1 cellular context compared by ENCODE assay signal in genomic region chr12:68617160-68617926, GRCh38.
A peak's percentile ranks its signal among the peaks of the same experiment; 100 is the strongest.
TF ChIP-seq lines count a peak whose summit lies in the region.

No MANE protein-coding gene starts in this region.

TF ChIP-seq in IMR-90, 13 proteins besides CTCF, POLR2A, EP300 and RAD21:
- TF ChIP-seq MAFK (IDR thresholded peaks at IDR 0.05; ENCODE audit: low read depth, low read length) (no peak), CEBPB (IDR thresholded peaks at IDR 0.05; ENCODE audit: low read depth, low read length) (peak; percentile 78), SMC3 (IDR thresholded peaks at IDR 0.05; ENCODE audit: low read depth, low read length) (no peak)
TF ChIP-seq in IMR-90: peak in this region for 1.
